In the genomic region with DNA sequence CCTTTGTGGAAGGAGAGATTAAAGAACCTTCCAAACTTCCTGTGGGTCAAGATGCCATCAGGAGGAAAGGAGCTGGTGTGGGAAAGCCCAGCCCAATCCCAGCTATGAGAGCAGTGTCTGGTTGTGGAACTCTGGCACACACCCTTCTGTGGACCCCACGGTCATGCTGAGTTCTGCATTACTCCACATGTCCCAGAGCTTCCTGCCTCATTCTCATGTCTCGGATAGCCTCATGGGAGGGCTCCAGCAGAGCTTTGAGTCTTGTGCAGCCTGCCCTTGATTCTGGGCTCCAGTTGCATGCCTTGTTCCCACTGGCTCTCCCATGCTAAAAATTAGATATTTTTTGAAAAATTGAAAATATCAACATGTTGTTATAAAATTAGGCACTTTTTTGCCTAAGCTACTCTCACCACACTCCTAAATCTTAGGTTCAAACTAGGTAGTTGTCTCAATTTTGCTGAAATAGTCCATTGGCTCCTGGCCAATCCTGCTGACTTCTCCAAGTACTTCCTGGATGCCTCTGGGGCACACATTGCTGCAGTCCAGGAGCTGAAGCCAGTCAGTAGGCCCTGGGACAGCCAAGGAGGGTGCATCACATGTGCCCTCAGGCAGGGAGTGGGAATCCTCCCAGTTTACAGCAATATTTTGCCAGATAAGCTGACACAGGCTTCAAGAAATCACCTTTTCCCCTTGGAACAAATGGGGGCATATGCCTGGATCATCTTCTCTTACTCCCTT, we compare ENCODE assay signal across 8 cellular contexts.
A peak's percentile ranks its signal among the peaks of the same experiment; 100 is the strongest.
DNase-seq lines count a peak whose midpoint lies in the region; ATAC-seq lines count a peak whose summit lies in the region.

No MANE protein-coding gene starts in this region.

- H3K27me3 Mint-ChIP-seq in naive thymus-derived CD4-positive, alpha-beta T cell, result no peaks in the 10 kb centered on the region
- H3K27me3 Mint-ChIP-seq in activated T-helper 17 cell treated with anti-CD3 and anti-CD28 coated beads, Interleukin-2, amount 50 U/mL, for 72 hours, result no peaks in the 10 kb centered on the region

- peak overlapping the region in 8 of 9 donors; percentile 60 to 100 (median 89) for H3K27ac Mint-ChIP-seq in naive thymus-derived CD4-positive, alpha-beta T cell
- H3K27ac Mint-ChIP-seq in activated T-helper 17 cell treated with anti-CD3 and anti-CD28 coated beads, Interleukin-2, amount 50 U/mL, for 72 hours, result no peak overlapping the region

- H3K9me3 Mint-ChIP-seq in naive thymus-derived CD4-positive, alpha-beta T cell, result peaks cover 0 to 5% (median 0%) of the 10 kb centered on the region in 11 donors
- no peaks in the 10 kb centered on the region for H3K9me3 Mint-ChIP-seq in activated T-helper 17 cell treated with anti-CD3 and anti-CD28 coated beads, Interleukin-2, amount 50 U/mL, for 72 hours

- H3K36me3 Mint-ChIP-seq in naive thymus-derived CD4-positive, alpha-beta T cell, result peaks cover 0 to 30% (median 10%) of the 10 kb centered on the region in 5 donors
- H3K36me3 Mint-ChIP-seq in activated T-helper 17 cell treated with anti-CD3 and anti-CD28 coated beads, Interleukin-2, amount 50 U/mL, for 72 hours (ENCODE audit: low read depth), result no peaks in the 10 kb centered on the region

- H3K36me3 ChIP-seq in naive thymus-derived CD4-positive, alpha-beta T cell (ENCODE audit: control insufficient read depth in 2 of 3, insufficient read depth in 3 of 3, low read length in 3 of 3), result no peaks in the 10 kb centered on the region

- intact Hi-C loops in naive thymus-derived CD4-positive, alpha-beta T cell (cut with micrococcal nuclease), result no loop called here

- H3K4me1 ChIP-seq in naive thymus-derived CD4-positive, alpha-beta T cell (ENCODE audit: control insufficient read depth in 2 of 2, insufficient read depth in 2 of 2, low read length in 2 of 2), result peaks cover 16 to 43% of the 10 kb centered on the region in 2 donors

- H3K4me3 Mint-ChIP-seq in naive thymus-derived CD4-positive, alpha-beta T cell, result peak overlapping the region in 5 of 10 donors; percentile 8 to 85 (median 52)
- no peak overlapping the region for H3K4me3 Mint-ChIP-seq in activated T-helper 17 cell treated with anti-CD3 and anti-CD28 coated beads, Interleukin-2, amount 50 U/mL, for 72 hours

- CTCF ChIA-PET in naive thymus-derived CD4-positive, alpha-beta T cell (lab: Charles Lee), result interaction anchor here (0.6 to 6.4 kb wide), 5 partner anchors 10 to 127 kb away, joined by 3 to 36 read pairs (median 5); no protein-coding TSS in a partner anchor

- peaks cover 30 to 93% (median 77%) of the 10 kb centered on the region in 7 donors for H3K4me1 Mint-ChIP-seq in naive thymus-derived CD4-positive, alpha-beta T cell
- peaks cover 35% of the 10 kb centered on the region for H3K4me1 Mint-ChIP-seq in activated T-helper 17 cell treated with anti-CD3 and anti-CD28 coated beads, Interleukin-2, amount 50 U/mL, for 72 hours

- H3K9me3 ChIP-seq in naive thymus-derived CD4-positive, alpha-beta T cell (ENCODE audit: control insufficient read depth in 2 of 3, low read length in 3 of 3), result no peaks in the 10 kb centered on the region

- ATAC-seq in naive thymus-derived CD4-positive, alpha-beta T cell, result no peak
- no peak for ATAC-seq in activated T-helper 17 cell treated with anti-CD3 and anti-CD28 coated beads, Interleukin-2, amount 50 U/mL, for 72 hours (replicated peaks)

- no peak overlapping the region for H3K4me3 ChIP-seq in naive thymus-derived CD4-positive, alpha-beta T cell (ENCODE audit: low read length)

- H3K27me3 ChIP-seq in naive thymus-derived CD4-positive, alpha-beta T cell (ENCODE audit: control insufficient read depth in 2 of 2, insufficient read depth in 2 of 2, low read length in 2 of 2), result no peaks in the 10 kb centered on the region

- POLR2A ChIA-PET in naive thymus-derived CD4-positive, alpha-beta T cell (lab: Charles Lee), result interaction anchor here (0.6 to 3.5 kb wide), 7 partner anchors 9 to 145 kb away, joined by 3 to 41 read pairs (median 3); no protein-coding TSS in a partner anchor

- DNase-seq in Daoy (ENCODE audit: low read depth) (peak; percentile 18), NCI-H69 (lab: John Stamatoyannopoulos, UW) (peak; percentile 11), epidermal melanocyte (ENCODE audit: insufficient read length, low spot score) (peak; percentile 52), NCI-H2171 treated with DMSO at 0.1 percent for 48 hours (lab: John Stamatoyannopoulos, UW) (no peak), NCI-H2107 (lab: John Stamatoyannopoulos, UW) (no peak), cortex of kidney (lab: John Stamatoyannopoulos, UW) (no peak)
- peak in 1 of 9 donors; percentile 7 for DNase-seq in naive thymus-derived CD4-positive, alpha-beta T cell

- H3K27ac ChIP-seq in naive thymus-derived CD4-positive, alpha-beta T cell (ENCODE audit: low read depth, low read length), result no peak overlapping the region

Comparison
In these comparisons a context has a peak if more than half of its experiments do, and no peak if none do; other contexts are left out.
1. DNase-seq: peak in Daoy (single experiment), NCI-H69 (single experiment) and epidermal melanocyte (single experiment); none in NCI-H2171 treated with DMSO at 0.1 percent for 48 hours (single experiment), NCI-H2107 (single experiment) and cortex of kidney (single experiment).